In genomic region chr17:35238817-35239216, GRCh38 we compare ENCODE assay signal across 14 cellular contexts. TPM values are rescaled to one million over a fixed set of nuclear protein-coding genes. Genes with fewer than 3 reads are reported as not detected.
DNase-seq lines count a peak whose midpoint lies in the region; ATAC-seq, FAIRE-seq and TF ChIP-seq lines count a peak whose summit lies in the region.
"Had no signal": no experiment of that assay in that cellular context is flagged by ENCODE, and none has a peak within 500 bp of the region (broad histone marks: within the 10 kb centered on the region; RNA-seq: fewer than 3 reads in every experiment).

No MANE protein-coding gene starts in this region.

- no peak for FAIRE-seq in GM19239 (lab: Jason Lieb, UNC)

- ATAC-seq in omental fat pad (ENCODE audit: low FRiP score): peak; percentile 39
- no peak for ATAC-seq in GM19452 (IDR thresholded peaks at IDR 0.05; ENCODE audit: unreplicated experiment)

- DNase-seq in EH (ENCODE audit: low read depth) (peak; percentile 77), NCI-H226 (peak; percentile 77), cardiac fibroblast (ENCODE audit: low read depth in 2 of 2) (peak; percentile 34 to 70), omental fat pad (ENCODE audit: low spot score) (no peak), NCI-H1092 treated with DMSO at 0.1 percent for 48 hours (lab: John Stamatoyannopoulos, UW) (no peak), GM19239 (ENCODE audit: insufficient read length, low spot score) (no peak)
- DNase-seq: DMS53, dorsolateral prefrontal cortex, NCI-H2081 treated with DMSO at 0.1 percent for 48 hours, right lobe of liver, T-helper 9 cell had no signal

- TF ChIP-seq CTCF in cardiac fibroblast (IDR thresholded peaks at IDR 0.05; ENCODE audit: low read depth, low read length): no peak
- TF ChIP-seq CTCF in omental fat pad (IDR thresholded peaks at IDR 0.05): no peak

- no peak overlapping the region for H3K4me3 ChIP-seq in cardiac fibroblast (replicated peaks in 1 of 2; ENCODE audit: low read depth in 2 of 2, low read length in 2 of 2)
- H3K4me3 ChIP-seq: dorsolateral prefrontal cortex, right lobe of liver had no signal

RNA-seq across cellular contexts. Expression of gene SLFN5, which starts 4.1 kb away (rescaled TPM):
- 10 to 100 TPM; 18.9 to 53.0 (median 32.5) TPM for total RNA-seq in omental fat pad

RNA-seq across cellular contexts. Expression of gene SLC35G3, which starts 44.6 kb away (rescaled TPM):
- not detected for total RNA-seq in omental fat pad
- total RNA-seq: dorsolateral prefrontal cortex, mononuclear cell, right lobe of liver, urinary bladder had no signal

Comparison
In these comparisons a context has a peak if more than half of its experiments do, and no peak if none do; other contexts are left out.
1. DNase-seq: peak in EH (single experiment), NCI-H226 (single experiment) and cardiac fibroblast (2 of 2); none in omental fat pad (single experiment), NCI-H1092 treated with DMSO at 0.1 percent for 48 hours (single experiment) and GM19239 (single experiment).